8 cellular contexts compared by ENCODE assay signal in genomic region chr6:43054206-43054943, GRCh38. TPM values are rescaled to one million over a fixed set of nuclear protein-coding genes. Genes with fewer than 3 reads are reported as not detected.
DNase-seq lines count a peak whose midpoint lies in the region; ATAC-seq, FAIRE-seq and TF ChIP-seq lines count a peak whose summit lies in the region.

No MANE protein-coding gene starts in this region.

- peak overlapping the region; percentile 72 for H3K4me2 ChIP-seq in trophoblast cell (ENCODE audit: low read length)

- DNase-seq in SJCRH30 (no peak), trophoblast cell (no peak), GM12892 (ENCODE audit: insufficient read length) (no peak)

- no peak for TF ChIP-seq POLR2A in GM12892 (IDR thresholded peaks at IDR 0.05; ENCODE audit: low read depth, low read length)

- H3K36me3 ChIP-seq in ES-I3 (ENCODE audit: insufficient read depth, low read length) (peaks cover 4% of the 10 kb centered on the region), SJCRH30 (peaks cover 5% of the 10 kb centered on the region), esophagus (ENCODE audit: control insufficient read depth in 2 of 2, insufficient read depth in 2 of 2, low read length in 1 of 2) (peaks cover 0 to 15% of the 10 kb centered on the region in 2 donors), trophoblast cell (ENCODE audit: control insufficient read depth in 1 of 2, insufficient read depth in 2 of 2, low read length in 2 of 2) (peaks cover 23 to 33% of the 10 kb centered on the region in 2 experiments)

- H2BK12ac ChIP-seq in trophoblast cell (ENCODE audit: low read length) = peak overlapping the region; percentile 89

- peak overlapping the region; percentile 8 for H2BK5ac ChIP-seq in trophoblast cell (ENCODE audit: low read depth, low read length, poor library complexity)

- H2AFZ ChIP-seq in trophoblast cell (ENCODE audit: insufficient read depth, low read length, poor library complexity) = peak overlapping the region; percentile 73

- peak overlapping the region; percentile 85 for H4K91ac ChIP-seq in trophoblast cell (ENCODE audit: low read depth, low read length)

- no peaks in the 10 kb centered on the region for H3K9me3 ChIP-seq in ES-I3 (ENCODE audit: control insufficient read depth, insufficient read depth, low read length)
- no peaks in the 10 kb centered on the region for H3K9me3 ChIP-seq in SJCRH30 (replicated peaks)
- no peaks in the 10 kb centered on the region for H3K9me3 ChIP-seq in esophagus (ENCODE audit: control insufficient read depth in 2 of 2, insufficient read depth in 1 of 2, low read depth in 1 of 2, low read length in 1 of 2)
- H3K9me3 ChIP-seq in trophoblast cell (ENCODE audit: insufficient read depth, low read depth, low read length) = no peaks in the 10 kb centered on the region

- H3K4ac ChIP-seq in trophoblast cell (ENCODE audit: low read depth, low read length) = peak overlapping the region; percentile 74

- peaks cover 12% of the 10 kb centered on the region for H3K79me1 ChIP-seq in trophoblast cell (ENCODE audit: low read length)

- H3K4me3 ChIP-seq in SJCRH30 (peak overlapping the region; percentile 80), esophagus (ENCODE audit: low read depth in 1 of 2, low read length in 2 of 2) (peak overlapping the region in 1 of 2 donors; percentile 87), trophoblast cell (ENCODE audit: low read depth, low read length) (no peak overlapping the region)

- peak overlapping the region; percentile 91 for H4K8ac ChIP-seq in trophoblast cell (ENCODE audit: low read depth, low read length)

- no peak for FAIRE-seq in GM12892 (lab: Jason Lieb, UNC)

- peak overlapping the region; percentile 65 for H3K14ac ChIP-seq in trophoblast cell (ENCODE audit: low read length)

- H3K27me3 ChIP-seq in SJCRH30 = no peaks in the 10 kb centered on the region
- no peaks in the 10 kb centered on the region for H3K27me3 ChIP-seq in esophagus (ENCODE audit: control insufficient read depth in 1 of 2, insufficient read depth in 2 of 2, low read length in 2 of 2)
- no peaks in the 10 kb centered on the region for H3K27me3 ChIP-seq in trophoblast cell (ENCODE audit: insufficient read depth, low read length)

- ATAC-seq in GM19023 (IDR thresholded peaks at IDR 0.05; ENCODE audit: unreplicated experiment) (no peak), GM21528 (IDR thresholded peaks at IDR 0.05; ENCODE audit: low FRiP score, unreplicated experiment) (no peak), GM19035 (IDR thresholded peaks at IDR 0.05; ENCODE audit: unreplicated experiment) (no peak)

- H3K23ac ChIP-seq in trophoblast cell (ENCODE audit: low read length) = no peak overlapping the region

- WGBS in esophagus, 2 donors = 62 to 68% methylated on average over 17 of the region's 17 CpGs
- no CpG with 5 or more reads among the region's 17 CpGs for WGBS in trophoblast cell (ENCODE audit: extremely low coverage, insufficient coverage, insufficient read length)

- peak overlapping the region; percentile 20 for H4K12ac ChIP-seq in trophoblast cell (ENCODE audit: low read depth, low read length)

- H3K79me2 ChIP-seq in trophoblast cell (ENCODE audit: control insufficient read depth, insufficient read depth, low read length, poor library complexity) = peaks cover 10% of the 10 kb centered on the region

- peak overlapping the region; percentile 57 for H2BK120ac ChIP-seq in trophoblast cell (ENCODE audit: insufficient read depth, low read length, poor library complexity)

- peak overlapping the region; percentile 99 for H2AK5ac ChIP-seq in trophoblast cell (ENCODE audit: low read length)

- peak overlapping the region; percentile 70 for H3K18ac ChIP-seq in trophoblast cell (ENCODE audit: low read length)

- H3K4me1 ChIP-seq in ES-I3 (ENCODE audit: insufficient read depth, low read length) (peaks cover 8% of the 10 kb centered on the region; the same call in 1 of the 2 replicates), SJCRH30 (peaks cover 16% of the 10 kb centered on the region), esophagus (ENCODE audit: control insufficient read depth in 2 of 2, insufficient read depth in 2 of 2, low read length in 1 of 2) (peaks cover 0 to 13% of the 10 kb centered on the region in 2 donors), trophoblast cell (ENCODE audit: control insufficient read depth in 1 of 2, insufficient read depth in 2 of 2, low read length in 2 of 2) (peaks cover 21 to 43% of the 10 kb centered on the region in 2 experiments)

- peak overlapping the region; percentile 89; the same call in 1 of the 2 replicates for H3K9ac ChIP-seq in ES-I3 (ENCODE audit: low read depth, low read length)
- no peak overlapping the region for H3K9ac ChIP-seq in trophoblast cell (ENCODE audit: low read length)

- peak overlapping the region; percentile 85 for H3K27ac ChIP-seq in SJCRH30
- H3K27ac ChIP-seq in esophagus (ENCODE audit: low read depth in 2 of 2, low read length in 1 of 2) = peak overlapping the region; percentile 83 to 97
- peak overlapping the region; percentile 57 for H3K27ac ChIP-seq in trophoblast cell (ENCODE audit: low read depth, low read length)

RNA-seq across cellular contexts. Expression of gene CUL7, which starts 0.7 kb away (rescaled TPM):
- 14.8 and 15.2 TPM in 2 replicates for total RNA-seq in SJCRH30 (2014; rRNA removed; shearing (Covaris generic))
- 1 to 10 TPM; 5.1 to 5.5 TPM for polyA plus RNA-seq in esophagus
- polyA plus RNA-seq in trophoblast cell (2013) = 22.6 and 22.9 TPM in 2 replicates
- 11.7 TPM for polyA plus RNA-seq in GM12892 (2012; ENCODE audit: missing spikeins)

RNA-seq across cellular contexts. Expression of gene MRPL2, which starts 4.9 kb away (rescaled TPM):
- 25.8 and 26.2 TPM in 2 replicates for total RNA-seq in SJCRH30 (2014; rRNA removed; shearing (Covaris generic))
- 10 to 100 TPM; 48.9 to 54.6 TPM for polyA plus RNA-seq in esophagus
- polyA plus RNA-seq in trophoblast cell (2013) = 47.4 and 49.7 TPM in 2 replicates
- polyA plus RNA-seq in GM12892 (2012; ENCODE audit: missing spikeins) = 32.5 TPM

RNA-seq across cellular contexts. Expression of gene KLC4, which starts 5.1 kb away (rescaled TPM):
- total RNA-seq in SJCRH30 (2014; rRNA removed; shearing (Covaris generic)) = 10.5 and 13.2 TPM in 2 replicates
- polyA plus RNA-seq in esophagus = 10 to 100 TPM in 1 of 2 donors, 1 to 10 TPM in 1; 8.4 to 15.3 TPM
- 22.8 and 23.4 TPM in 2 replicates for polyA plus RNA-seq in trophoblast cell (2013)
- 13.5 TPM for polyA plus RNA-seq in GM12892 (2012; ENCODE audit: missing spikeins)

RNA-seq across cellular contexts. Expression of gene PTK7, which starts 21.7 kb away (rescaled TPM):
- total RNA-seq in SJCRH30 (2014; rRNA removed; shearing (Covaris generic)) = 84.2 and 88.3 TPM in 2 replicates
- polyA plus RNA-seq in esophagus = 10 to 100 TPM; 25.8 to 39.7 TPM
- 188 and 193 TPM in 2 replicates for polyA plus RNA-seq in trophoblast cell (2013)
- 0.83 TPM for polyA plus RNA-seq in GM12892 (2012; ENCODE audit: missing spikeins)

RNA-seq across cellular contexts. Expression of gene RRP36, which starts 33.0 kb away (rescaled TPM):
- total RNA-seq in SJCRH30 (2014; rRNA removed; shearing (Covaris generic)) = 95.4 and 95.8 TPM in 2 replicates
- polyA plus RNA-seq in esophagus = 10 to 100 TPM; 18.4 to 40.3 TPM
- polyA plus RNA-seq in trophoblast cell (2013) = 81.7 and 88.1 TPM in 2 replicates
- 42.5 TPM for polyA plus RNA-seq in GM12892 (2012; ENCODE audit: missing spikeins)
